8 cellular contexts compared by ENCODE assay signal in the genomic region with DNA sequence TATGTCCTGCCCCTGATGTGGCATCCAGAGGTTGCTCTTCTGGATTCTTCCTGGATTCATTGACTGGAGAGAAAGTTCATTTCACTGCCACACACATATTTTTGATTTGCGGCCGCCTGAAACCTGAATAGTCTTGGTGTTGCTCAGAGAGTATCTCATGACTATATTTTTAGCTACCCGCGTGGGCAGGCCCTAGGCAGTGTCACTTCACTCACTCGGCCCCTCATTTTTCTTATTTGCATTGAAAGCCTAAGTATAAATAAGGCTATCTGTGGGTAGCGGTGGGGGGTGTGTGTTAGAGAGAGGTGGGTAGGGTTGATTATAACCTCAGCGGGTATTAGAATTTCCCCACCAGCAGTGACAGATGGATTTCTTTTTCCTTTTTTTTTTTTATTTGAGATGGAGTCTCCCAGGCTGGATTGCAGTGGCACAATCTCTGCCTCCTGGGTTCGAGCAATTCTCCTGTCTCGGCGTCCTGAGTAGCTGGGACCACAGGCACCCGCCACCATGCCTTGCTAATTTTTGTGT.
A peak's percentile ranks its signal among the peaks of the same experiment; 100 is the strongest.
DNase-seq lines count a peak whose midpoint lies in the region; ATAC-seq and TF ChIP-seq lines count a peak whose summit lies in the region.
"Had no signal": no experiment of that assay in that cellular context is flagged by ENCODE, and none has a peak within 500 bp of the region (broad histone marks: within the 10 kb centered on the region; RNA-seq: fewer than 3 reads in every experiment).

No MANE protein-coding gene starts in this region.

- no peaks in the 10 kb centered on the region for H3K36me3 Mint-ChIP-seq in glutamatergic neuron (ENCODE audit: unreplicated experiment)
- H3K36me3 Mint-ChIP-seq in activated CD4-positive, alpha-beta T cell treated with anti-CD3 and anti-CD28 coated beads for 36 hours (ENCODE audit: low read depth), result peaks cover 23% of the 10 kb centered on the region

- H3K27ac ChIP-seq in smooth muscle cell (ENCODE audit: low read depth), result no peak overlapping the region

- intact Hi-C loops in activated CD4-positive, alpha-beta T cell treated with anti-CD3 and anti-CD28 coated beads for 36 hours (cut with DNase I, micrococcal nuclease), result no loop called here

- H4K20me1 ChIP-seq in smooth muscle cell (ENCODE audit: low read depth), result peaks cover 100% of the 10 kb centered on the region

- DNase-seq in RPMI7951 (ENCODE audit: low read depth) (peak; percentile 38), smooth muscle cell (lab: John Stamatoyannopoulos, UW; ENCODE audit: unreplicated experiment) (no peak), kidney tubule cell (ENCODE audit: low spot score) (no peak), glutamatergic neuron (no peak)
- no peak for DNase-seq in activated CD4-positive, alpha-beta T cell treated with anti-CD3 and anti-CD28 coated beads for 36 hours
- DNase-seq: activated T-cell treated with anti-CD3 and anti-CD28 coated beads for 4 hours had no signal

- H3K9me3 ChIP-seq in smooth muscle cell (replicated peaks; ENCODE audit: low read depth), result no peaks in the 10 kb centered on the region

- no peaks in the 10 kb centered on the region for H3K9me3 Mint-ChIP-seq in glutamatergic neuron (ENCODE audit: unreplicated experiment)
- no peaks in the 10 kb centered on the region for H3K9me3 Mint-ChIP-seq in activated CD4-positive, alpha-beta T cell treated with anti-CD3 and anti-CD28 coated beads for 36 hours (ENCODE audit: low read depth)

- CTCF ChIA-PET in activated CD4-positive, alpha-beta T cell treated with anti-CD3 and anti-CD28 coated beads for 36 hours (lab: Charles Lee), result interaction anchor here (0.7 to 1.3 kb wide), 2 partner anchors 15 to 29 kb away, joined by 3 read pairs; no protein-coding TSS in a partner anchor

- ATAC-seq in GM19324 (IDR thresholded peaks at IDR 0.05; ENCODE audit: low FRiP score, unreplicated experiment), result peak; percentile 41
- ATAC-seq in HG02678 (IDR thresholded peaks at IDR 0.05; ENCODE audit: unreplicated experiment), result peak; percentile 61
- no peak for ATAC-seq in activated CD4-positive, alpha-beta T cell treated with anti-CD3 and anti-CD28 coated beads for 36 hours

- H2AFZ ChIP-seq in smooth muscle cell (ENCODE audit: low read depth), result no peak overlapping the region

- no peak overlapping the region for H3K4me3 ChIP-seq in smooth muscle cell

- 67% methylated on average over 11 of the region's 11 CpGs for WGBS in smooth muscle cell (ENCODE audit: low lambda C conversion rate)

- H3K27me3 Mint-ChIP-seq in glutamatergic neuron (ENCODE audit: unreplicated experiment), result no peaks in the 10 kb centered on the region
- no peaks in the 10 kb centered on the region for H3K27me3 Mint-ChIP-seq in activated CD4-positive, alpha-beta T cell treated with anti-CD3 and anti-CD28 coated beads for 36 hours

- no peak overlapping the region for H3K9ac ChIP-seq in smooth muscle cell (ENCODE audit: low read depth)

- H3K4me1 Mint-ChIP-seq in glutamatergic neuron (ENCODE audit: low read depth, unreplicated experiment), result peaks cover 34% of the 10 kb centered on the region
- peaks cover 44% of the 10 kb centered on the region for H3K4me1 Mint-ChIP-seq in activated CD4-positive, alpha-beta T cell treated with anti-CD3 and anti-CD28 coated beads for 36 hours

- TF ChIP-seq CTCF in smooth muscle cell (IDR thresholded peaks at IDR 0.05; ENCODE audit: borderline replicate concordance, insufficient read depth, poor library complexity, severe bottlenecking), result no peak
- no peak for TF ChIP-seq CTCF in glutamatergic neuron (IDR thresholded peaks at IDR 0.05; ENCODE audit: partially characterized antibody, unreplicated experiment)

- peak overlapping the region; percentile 13 for H3K4me2 ChIP-seq in smooth muscle cell

- no peak overlapping the region for H3K27ac Mint-ChIP-seq in glutamatergic neuron (ENCODE audit: unreplicated experiment)
- no peak overlapping the region for H3K27ac Mint-ChIP-seq in activated CD4-positive, alpha-beta T cell treated with anti-CD3 and anti-CD28 coated beads for 36 hours

- peaks cover 35% of the 10 kb centered on the region for H3K4me1 ChIP-seq in smooth muscle cell (ENCODE audit: low read depth)

- H3K4me3 Mint-ChIP-seq in glutamatergic neuron (ENCODE audit: unreplicated experiment), result no peak overlapping the region
- H3K4me3 Mint-ChIP-seq in activated CD4-positive, alpha-beta T cell treated with anti-CD3 and anti-CD28 coated beads for 36 hours, result no peak overlapping the region

- H3F3A ChIP-seq in smooth muscle cell (ENCODE audit: low read depth), result peaks cover 8% of the 10 kb centered on the region

- POLR2A ChIA-PET in activated CD4-positive, alpha-beta T cell treated with anti-CD3 and anti-CD28 coated beads for 36 hours (lab: Charles Lee), result no interaction called here

- H3K79me2 ChIP-seq in smooth muscle cell (ENCODE audit: low read depth), result peaks cover 49% of the 10 kb centered on the region

- H3K36me3 ChIP-seq in smooth muscle cell (ENCODE audit: low read depth), result no peaks in the 10 kb centered on the region

- no peaks in the 10 kb centered on the region for H3K27me3 ChIP-seq in smooth muscle cell (ENCODE audit: low read depth)
